In genomic region chr18:33495278-33495677, GRCh38 we compare ENCODE assay signal across 8 cellular contexts. TPM values are rescaled to one million over a fixed set of nuclear protein-coding genes. Genes with fewer than 3 reads are reported as not detected.
DNase-seq lines count a peak whose midpoint lies in the region; ATAC-seq and TF ChIP-seq lines count a peak whose summit lies in the region.

No MANE protein-coding gene starts in this region.

- H3K9me3 ChIP-seq in aorta (ENCODE audit: control insufficient read depth, low read length) = no peaks in the 10 kb centered on the region
- H3K9me3 ChIP-seq in upper lobe of left lung = no peaks in the 10 kb centered on the region

- TF ChIP-seq EP300 in upper lobe of left lung (IDR thresholded peaks at IDR 0.05) = no peak

- H3K4me1 ChIP-seq in aorta (ENCODE audit: control insufficient read depth in 1 of 2, insufficient read depth in 2 of 2, low read length in 2 of 2) (no peaks in the 10 kb centered on the region), upper lobe of left lung (no peaks in the 10 kb centered on the region)

- 65 to 79% methylated on average over 1 of the region's 1 CpG for WGBS in aorta, 2 donors
- 79 to 86% methylated on average over 1 of the region's 1 CpG for WGBS in upper lobe of left lung, 2 donors

- H3K27ac ChIP-seq in RWPE1 (no peak overlapping the region), aorta (ENCODE audit: low read depth in 1 of 2, low read length in 2 of 2) (no peak overlapping the region), upper lobe of left lung (no peak overlapping the region)

- no peak for TF ChIP-seq POLR2A in upper lobe of left lung (IDR thresholded peaks at IDR 0.05)

- ATAC-seq in aorta (ENCODE audit: low FRiP score) (no peak), upper lobe of left lung (ENCODE audit: low FRiP score in 2 of 2) (no peak)

- H3K36me3 ChIP-seq in GM06990 (ENCODE audit: control insufficient read depth, insufficient read depth, low read length) = no peaks in the 10 kb centered on the region
- no peaks in the 10 kb centered on the region for H3K36me3 ChIP-seq in aorta (ENCODE audit: control insufficient read depth in 1 of 2, insufficient read depth in 2 of 2, low read length in 1 of 2)
- H3K36me3 ChIP-seq in upper lobe of left lung = no peaks in the 10 kb centered on the region

- no peaks in the 10 kb centered on the region for H3K27me3 ChIP-seq in GM06990 (replicated peaks; ENCODE audit: control insufficient read depth, insufficient read depth, low read length)
- peaks cover 0 to 1% of the 10 kb centered on the region in 2 donors for H3K27me3 ChIP-seq in aorta (ENCODE audit: control insufficient read depth in 1 of 2, insufficient read depth in 2 of 2, low read length in 1 of 2)
- H3K27me3 ChIP-seq in upper lobe of left lung = no peaks in the 10 kb centered on the region

- CTCF ChIA-PET in RWPE1 (lab: Yijun Ruan, JAX) = interaction anchor here (0.5 kb wide), 1 partner anchor 11 kb away, joined by 4 read pairs; no protein-coding TSS in a partner anchor

- intact Hi-C loops in aorta (cut with DNase I) = loop anchor here (10.0 kb wide), 1 partner anchor 260 kb away; no protein-coding TSS in a partner anchor

- no peak for DNase-seq in GM06990 (ENCODE audit: extremely low read depth, insufficient read length)
- peak; percentile 16 for DNase-seq in HuH-7 (ENCODE audit: low spot score)
- DNase-seq in RWPE1 (ENCODE audit: low spot score) = peak; percentile 1
- peak; percentile 50 for DNase-seq in foreskin melanocyte
- DNase-seq in stromal cell of bone marrow (ENCODE audit: low read depth) = peak; percentile 3
- DNase-seq in aorta = no peak
- no peak for DNase-seq in upper lobe of left lung
- DNase-seq in stimulated activated CD4-positive, alpha-beta T cell treated with anti-CD3 and anti-CD28 coated beads, Interleukin-2, amount 100 ng/mL, for 24 hours = no peak

- POLR2A ChIA-PET in RWPE1 (lab: Yijun Ruan, JAX; ENCODE audit: low non-redundant PET) = no interaction called here

- no peak overlapping the region for H3K4me3 ChIP-seq in GM06990 (replicated peaks; ENCODE audit: low read depth, low read length)
- H3K4me3 ChIP-seq in aorta (ENCODE audit: low read length in 2 of 2) = no peak overlapping the region
- H3K4me3 ChIP-seq in upper lobe of left lung = no peak overlapping the region

- TF ChIP-seq CTCF in GM06990 (IDR thresholded peaks at IDR 0.05; ENCODE audit: insufficient read depth, low read length, poor library complexity, severe bottlenecking) (peak; percentile 54), RWPE1 (conservative IDR thresholded peaks at IDR 0.05; ENCODE audit: low read depth) (no peak), upper lobe of left lung (IDR thresholded peaks at IDR 0.05) (peak in 1 of 6 experiments; percentile 15)

RNA-seq across cellular contexts. Expression of gene CCDC178, which starts 54.8 kb away (rescaled TPM):
- total RNA-seq in aorta = 1 to 10 TPM in 1 of 2 donors, under 1 TPM in 1; 0.42 to 1.9 TPM
- polyA plus RNA-seq in aorta = not detected
- total RNA-seq in upper lobe of left lung = 1 to 10 TPM in 1 of 6 donors, under 1 TPM in 1, not detected in 4; 0.89 to 1.4 TPM

Comparison
In these comparisons a context has a peak if more than half of its experiments do, and no peak if none do; other contexts are left out.
1. DNase-seq: peak in HuH-7 (single experiment), RWPE1 (single experiment), foreskin melanocyte (single experiment) and stromal cell of bone marrow (single experiment); none in GM06990 (single experiment), aorta (0 of 2), upper lobe of left lung (0 of 2) and stimulated activated CD4-positive, alpha-beta T cell treated with anti-CD3 and anti-CD28 coated beads, Interleukin-2, amount 100 ng/mL, for 24 hours (0 of 2).